In the genomic region with DNA sequence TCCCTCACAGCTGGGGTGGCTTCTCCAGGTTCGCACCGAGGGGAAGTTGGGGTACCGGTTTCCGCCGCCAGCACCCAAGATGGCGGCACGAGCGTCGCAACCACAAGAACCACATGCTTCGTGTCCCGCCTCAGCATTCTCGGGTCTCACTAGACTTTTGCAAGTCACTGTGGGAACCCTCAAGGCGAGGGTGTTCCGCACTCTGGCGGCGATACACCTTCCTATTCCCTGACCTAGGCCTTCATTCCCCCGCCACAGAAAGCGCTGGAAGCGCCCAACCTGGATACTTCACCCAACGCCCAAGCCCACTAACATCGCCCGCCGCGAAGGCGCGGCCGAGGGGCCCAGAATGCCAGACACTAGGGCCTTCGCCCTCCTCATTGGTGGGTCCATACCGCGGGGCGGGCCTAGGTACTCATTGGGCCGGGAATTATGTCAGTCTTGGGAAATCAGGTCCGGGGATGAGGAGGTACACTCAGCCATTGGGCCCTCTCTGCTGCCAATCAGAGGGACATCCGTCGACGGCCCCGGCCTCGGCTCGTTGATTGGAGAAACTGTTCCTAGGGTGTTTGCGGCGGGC, we compare ENCODE assay signal across 8 cellular contexts. TPM values are rescaled to one million over a fixed set of nuclear protein-coding genes. Genes with fewer than 3 reads are reported as not detected.
DNase-seq lines count a peak whose midpoint lies in the region; ATAC-seq and TF ChIP-seq lines count a peak whose summit lies in the region.

No MANE protein-coding gene starts in this region.

- peaks cover 41% of the 10 kb centered on the region for H3K36me3 Mint-ChIP-seq in activated T-helper 2 cell treated with anti-CD3 and anti-CD28 coated beads, Interferon-gamma antibody, Interleukin-2, Interleukin-4, amounts not matched to agents 10 μg/mL and 5 μg/mL and 100 μg/mL, durations not matched to agents 14 hours and 24 hours and 36 hours (ENCODE audit: low read depth)
- peaks cover 0 to 27% (median 0%) of the 10 kb centered on the region in 3 donors for H3K36me3 Mint-ChIP-seq in naive thymus-derived CD8-positive, alpha-beta T cell
- peaks cover 21 to 44% of the 10 kb centered on the region in 2 donors for H3K36me3 Mint-ChIP-seq in stimulated activated naive B cell treated with anti-CD40 and anti-IgM and Interleukin-4, amounts not matched to agents 10 μg/mL and 1 μg/mL and 100 μg/mL, for 72 hours

- H3K27ac Mint-ChIP-seq in activated T-helper 2 cell treated with anti-CD3 and anti-CD28 coated beads, Interferon-gamma antibody, Interleukin-2, Interleukin-4, amounts not matched to agents 10 μg/mL and 5 μg/mL and 100 μg/mL, durations not matched to agents 14 hours and 24 hours and 36 hours: peak overlapping the region; percentile 99
- peak overlapping the region; percentile 93 to 100 (median 99) for H3K27ac Mint-ChIP-seq in naive thymus-derived CD8-positive, alpha-beta T cell
- peak overlapping the region; percentile 99 for H3K27ac Mint-ChIP-seq in stimulated activated naive B cell treated with anti-CD40 and anti-IgM and Interleukin-4, amounts not matched to agents 10 μg/mL and 1 μg/mL and 100 μg/mL, for 72 hours

- peak; percentile 95 to 96 for ATAC-seq in naive thymus-derived CD8-positive, alpha-beta T cell
- ATAC-seq in stimulated activated naive B cell treated with anti-CD40 and anti-IgM and Interleukin-4, amounts not matched to agents 10 μg/mL and 1 μg/mL and 100 μg/mL, for 72 hours (replicated peaks): peak; percentile 93 to 95

- peak overlapping the region; percentile 95 for H3K4me3 Mint-ChIP-seq in activated T-helper 2 cell treated with anti-CD3 and anti-CD28 coated beads, Interferon-gamma antibody, Interleukin-2, Interleukin-4, amounts not matched to agents 10 μg/mL and 5 μg/mL and 100 μg/mL, durations not matched to agents 14 hours and 24 hours and 36 hours (ENCODE audit: low read depth)
- H3K4me3 Mint-ChIP-seq in naive thymus-derived CD8-positive, alpha-beta T cell: peak overlapping the region; percentile 80 to 100 (median 98)
- H3K4me3 Mint-ChIP-seq in stimulated activated naive B cell treated with anti-CD40 and anti-IgM and Interleukin-4, amounts not matched to agents 10 μg/mL and 1 μg/mL and 100 μg/mL, for 72 hours: peak overlapping the region; percentile 86 to 94

- DNase-seq in EL (peak; percentile 100), H4 (ENCODE audit: low spot score) (peak; percentile 100), LNCaP clone FGC (ENCODE audit: low read depth) (peak; percentile 100), RPMI8226 (peak; percentile 99), fibroblast of mammary gland (ENCODE audit: low read depth) (peak; percentile 100)
- DNase-seq in activated T-helper 2 cell treated with anti-CD3 and anti-CD28 coated beads, Interferon-gamma antibody, Interleukin-2, Interleukin-4, amounts not matched to agents 10 μg/mL and 5 μg/mL and 100 μg/mL, durations not matched to agents 14 hours and 24 hours and 36 hours (ENCODE audit: low spot score): peak; percentile 98
- peak; percentile 91 to 99 (median 98) for DNase-seq in naive thymus-derived CD8-positive, alpha-beta T cell
- DNase-seq in stimulated activated naive B cell treated with anti-CD40 and anti-IgM and Interleukin-4, amounts not matched to agents 10 μg/mL and 1 μg/mL and 100 μg/mL, for 72 hours: peak; percentile 98

- H3K4me3 ChIP-seq in LNCaP clone FGC (ENCODE audit: low read depth, low read length): peak overlapping the region; percentile 88
- peak overlapping the region; percentile 86 for H3K4me3 ChIP-seq in fibroblast of mammary gland (ENCODE audit: control insufficient read depth, low read depth, low read length)

- intact Hi-C loops in activated T-helper 2 cell treated with anti-CD3 and anti-CD28 coated beads, Interferon-gamma antibody, Interleukin-2, Interleukin-4, amounts not matched to agents 10 μg/mL and 5 μg/mL and 100 μg/mL, durations not matched to agents 14 hours and 24 hours and 36 hours (cut with micrococcal nuclease): loop anchor here (1.0 kb wide), 3 partner anchors 10 to 53 kb away; a partner anchor contains a TSS

- POLR2A ChIA-PET in naive thymus-derived CD8-positive, alpha-beta T cell (lab: Charles Lee): interaction anchor here (0.7 to 4.2 kb wide), 12 partner anchors 10 to 724 kb away, joined by 3 to 23 read pairs (median 4); a partner anchor contains a TSS

- no peaks in the 10 kb centered on the region for H3K9me3 Mint-ChIP-seq in activated T-helper 2 cell treated with anti-CD3 and anti-CD28 coated beads, Interferon-gamma antibody, Interleukin-2, Interleukin-4, amounts not matched to agents 10 μg/mL and 5 μg/mL and 100 μg/mL, durations not matched to agents 14 hours and 24 hours and 36 hours
- no peaks in the 10 kb centered on the region for H3K9me3 Mint-ChIP-seq in naive thymus-derived CD8-positive, alpha-beta T cell
- H3K9me3 Mint-ChIP-seq in stimulated activated naive B cell treated with anti-CD40 and anti-IgM and Interleukin-4, amounts not matched to agents 10 μg/mL and 1 μg/mL and 100 μg/mL, for 72 hours: no peaks in the 10 kb centered on the region

- TF ChIP-seq CTCF in LNCaP clone FGC (IDR thresholded peaks at IDR 0.05; ENCODE audit: control insufficient read depth, extremely low read depth, insufficient read depth) (no peak), fibroblast of mammary gland (conservative IDR thresholded peaks at IDR 0.05; ENCODE audit: control insufficient read depth, insufficient read depth, low read depth, low read length) (no peak)

- no peaks in the 10 kb centered on the region for H3K27me3 Mint-ChIP-seq in activated T-helper 2 cell treated with anti-CD3 and anti-CD28 coated beads, Interferon-gamma antibody, Interleukin-2, Interleukin-4, amounts not matched to agents 10 μg/mL and 5 μg/mL and 100 μg/mL, durations not matched to agents 14 hours and 24 hours and 36 hours (ENCODE audit: low read depth)
- no peaks in the 10 kb centered on the region for H3K27me3 Mint-ChIP-seq in naive thymus-derived CD8-positive, alpha-beta T cell
- no peaks in the 10 kb centered on the region for H3K27me3 Mint-ChIP-seq in stimulated activated naive B cell treated with anti-CD40 and anti-IgM and Interleukin-4, amounts not matched to agents 10 μg/mL and 1 μg/mL and 100 μg/mL, for 72 hours

- peaks cover 38% of the 10 kb centered on the region for H3K4me1 Mint-ChIP-seq in activated T-helper 2 cell treated with anti-CD3 and anti-CD28 coated beads, Interferon-gamma antibody, Interleukin-2, Interleukin-4, amounts not matched to agents 10 μg/mL and 5 μg/mL and 100 μg/mL, durations not matched to agents 14 hours and 24 hours and 36 hours (ENCODE audit: low read depth)
- H3K4me1 Mint-ChIP-seq in naive thymus-derived CD8-positive, alpha-beta T cell: peaks cover 23 to 63% (median 59%) of the 10 kb centered on the region in 4 donors
- H3K4me1 Mint-ChIP-seq in stimulated activated naive B cell treated with anti-CD40 and anti-IgM and Interleukin-4, amounts not matched to agents 10 μg/mL and 1 μg/mL and 100 μg/mL, for 72 hours: peaks cover 33 to 72% of the 10 kb centered on the region in 2 donors

RNA-seq across cellular contexts. Expression of a gene that starts 0.3 kb away (rescaled TPM):
- total RNA-seq in H4 (2014; rRNA removed; shearing (Covaris generic)): 36.7 and 50.5 TPM in 2 replicates
- 66.2 and 71.3 TPM in 2 replicates for total RNA-seq in activated T-helper 2 cell treated with anti-CD3 and anti-CD28 coated beads, Interferon-gamma antibody, Interleukin-2, Interleukin-4, amounts not matched to agents 10 μg/mL and 5 μg/mL and 100 μg/mL, durations not matched to agents 14 hours and 24 hours and 36 hours
- 10 to 100 TPM; 45.5 to 50.4 TPM for total RNA-seq in naive thymus-derived CD8-positive, alpha-beta T cell
- polyA plus RNA-seq in naive thymus-derived CD8-positive, alpha-beta T cell: 10 to 100 TPM in 1 of 3 donors, 1 to 10 TPM in 2; 5.0 to 14.2 (median 7.2) TPM

RNA-seq across cellular contexts. Expression of a gene that starts 10.2 kb away (rescaled TPM):
- total RNA-seq in H4 (2014; rRNA removed; shearing (Covaris generic)): 16.9 and 17.4 TPM in 2 replicates
- total RNA-seq in activated T-helper 2 cell treated with anti-CD3 and anti-CD28 coated beads, Interferon-gamma antibody, Interleukin-2, Interleukin-4, amounts not matched to agents 10 μg/mL and 5 μg/mL and 100 μg/mL, durations not matched to agents 14 hours and 24 hours and 36 hours: 5.7 and 5.9 TPM in 2 replicates
- total RNA-seq in naive thymus-derived CD8-positive, alpha-beta T cell: 1 to 10 TPM; 1.2 to 2.4 TPM
- 1 to 10 TPM in 2 of 3 donors, under 1 TPM in 1; 0.84 to 7.1 (median 1.6) TPM for polyA plus RNA-seq in naive thymus-derived CD8-positive, alpha-beta T cell

RNA-seq across cellular contexts. Expression of a gene that starts 53.4 kb away (rescaled TPM):
- 110 and 116 TPM in 2 replicates for total RNA-seq in H4 (2014; rRNA removed; shearing (Covaris generic))
- 64.5 TPM in 2 replicates for total RNA-seq in activated T-helper 2 cell treated with anti-CD3 and anti-CD28 coated beads, Interferon-gamma antibody, Interleukin-2, Interleukin-4, amounts not matched to agents 10 μg/mL and 5 μg/mL and 100 μg/mL, durations not matched to agents 14 hours and 24 hours and 36 hours
- total RNA-seq in naive thymus-derived CD8-positive, alpha-beta T cell: 10 to 100 TPM; 33.6 to 34.6 TPM
- 10 to 100 TPM; 20.8 to 24.4 (median 24.3) TPM for polyA plus RNA-seq in naive thymus-derived CD8-positive, alpha-beta T cell

RNA-seq across cellular contexts. Expression of a gene that starts 59.7 kb away (rescaled TPM):
- 15.2 and 17.4 TPM in 2 replicates for total RNA-seq in H4 (2014; rRNA removed; shearing (Covaris generic))
- 28.4 and 29.8 TPM in 2 replicates for total RNA-seq in activated T-helper 2 cell treated with anti-CD3 and anti-CD28 coated beads, Interferon-gamma antibody, Interleukin-2, Interleukin-4, amounts not matched to agents 10 μg/mL and 5 μg/mL and 100 μg/mL, durations not matched to agents 14 hours and 24 hours and 36 hours
- 10 to 100 TPM; 19.5 to 20.9 TPM for total RNA-seq in naive thymus-derived CD8-positive, alpha-beta T cell
- 10 to 100 TPM; 18.8 to 28.3 (median 25.6) TPM for polyA plus RNA-seq in naive thymus-derived CD8-positive, alpha-beta T cell

Comparison
In these comparisons a context has a peak if more than half of its experiments do, and no peak if none do; other contexts are left out.
1. Peak in every context shown above with its lines: DNase-seq, ATAC-seq and H3K4me3 ChIP-seq.